In the genomic region with DNA sequence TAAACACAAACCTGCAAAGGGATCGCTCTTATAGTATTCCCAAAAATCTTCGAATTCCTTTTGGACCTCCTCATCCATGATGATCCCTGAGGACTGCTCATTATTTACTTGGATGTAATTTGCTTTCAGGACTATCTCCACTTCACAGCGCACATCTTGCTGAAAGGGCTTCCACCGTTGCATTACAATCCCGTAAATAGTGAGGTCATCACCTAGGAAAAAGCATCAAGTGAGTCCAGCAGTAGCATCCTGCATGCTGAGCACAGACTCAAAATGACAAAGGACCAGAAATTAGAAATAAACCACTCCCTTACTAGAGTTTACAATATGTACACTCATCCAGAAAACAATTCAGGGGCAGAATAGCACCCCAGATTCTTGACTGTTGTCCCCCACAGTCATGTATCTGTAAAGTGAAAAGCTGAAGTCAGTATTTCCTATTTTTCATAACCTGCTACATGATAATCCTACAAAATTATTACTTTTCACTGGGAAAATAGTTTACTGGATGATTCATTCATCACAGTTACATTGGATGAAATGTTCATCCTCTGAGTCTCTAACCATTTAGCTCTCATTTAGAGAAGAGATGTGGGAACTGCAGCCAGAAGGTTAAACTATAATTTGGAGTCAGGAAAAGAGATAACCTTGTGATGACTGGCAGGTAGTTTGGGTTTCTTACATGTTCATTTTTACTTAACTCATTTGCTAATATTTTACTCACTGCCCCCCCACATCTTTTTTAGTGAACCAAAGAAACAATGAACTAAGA, we compare ENCODE assay signal across 18 cellular contexts. TPM values are rescaled to one million over a fixed set of nuclear protein-coding genes. Genes with fewer than 3 reads are reported as not detected.
DNase-seq lines count a peak whose midpoint lies in the region; ATAC-seq and TF ChIP-seq lines count a peak whose summit lies in the region.
"Had no signal": no experiment of that assay in that cellular context is flagged by ENCODE, and none has a peak within 500 bp of the region (broad histone marks: within the 10 kb centered on the region; RNA-seq: fewer than 3 reads in every experiment).

No MANE protein-coding gene starts in this region.

- peaks cover 52% of the 10 kb centered on the region for H3K36me3 Mint-ChIP-seq in CD4-positive, CD25-positive, alpha-beta regulatory T cell

- no peaks in the 10 kb centered on the region for H3K4me1 ChIP-seq in CD4-positive, CD25-positive, alpha-beta regulatory T cell (ENCODE audit: control insufficient read depth, insufficient read depth, low read length, poor library complexity, severe bottlenecking)
- peaks cover 10% of the 10 kb centered on the region for H3K4me1 ChIP-seq in psoas muscle
- H3K4me1 ChIP-seq: Peyer's patch had no signal

- TF ChIP-seq CTCF in psoas muscle (IDR thresholded peaks at IDR 0.05), result no peak

- no peaks in the 10 kb centered on the region for H3K9me3 ChIP-seq in CD4-positive, CD25-positive, alpha-beta regulatory T cell (ENCODE audit: control insufficient read depth in 2 of 2, low read length in 2 of 2)
- no peaks in the 10 kb centered on the region for H3K9me3 ChIP-seq in psoas muscle
- H3K9me3 ChIP-seq: Peyer's patch had no signal

- H3K27ac Mint-ChIP-seq in CD4-positive, CD25-positive, alpha-beta regulatory T cell, result peak overlapping the region; percentile 0 to 39 (median 30)
- H3K27ac Mint-ChIP-seq: B cell had no signal

- H3K27me3 ChIP-seq in CD4-positive, CD25-positive, alpha-beta regulatory T cell (ENCODE audit: control insufficient read depth, insufficient read depth, low read length), result no peaks in the 10 kb centered on the region
- H3K27me3 ChIP-seq in psoas muscle (ENCODE audit: insufficient read depth in 3 of 3, low read length in 2 of 3), result no peaks in the 10 kb centered on the region
- H3K27me3 ChIP-seq: Peyer's patch had no signal

- DNase-seq in CD4-positive, CD25-positive, alpha-beta regulatory T cell, result no peak
- DNase-seq in ELR (ENCODE audit: low read depth) (peak; percentile 28), NCI-H748 (lab: John Stamatoyannopoulos, UW; ENCODE audit: unreplicated experiment) (peak; percentile 66), kidney tubule cell (ENCODE audit: low spot score) (peak; percentile 76), RKO (ENCODE audit: low spot score) (no peak), psoas muscle (no peak)
- DNase-seq: Calu3; CD4-positive, alpha-beta memory T cell; GDM1; Karpas-422; MM.1S; NCI-H1105; NCI-H1694; Peyer's patch; SHP77 treated with DMSO at 0.1 percent for 48 hours had no signal

- no peak overlapping the region for H3K4me3 Mint-ChIP-seq in CD4-positive, CD25-positive, alpha-beta regulatory T cell
- H3K4me3 Mint-ChIP-seq: B cell; CD4-positive, alpha-beta memory T cell had no signal

- intact Hi-C loops in psoas muscle (cut with DNase I), result no loop called here

- ATAC-seq in CD4-positive, CD25-positive, alpha-beta regulatory T cell (ENCODE audit: low read depth in 2 of 2), result no peak
- ATAC-seq in HG03571 (IDR thresholded peaks at IDR 0.05; ENCODE audit: unreplicated experiment) (no peak), psoas muscle (no peak)
- ATAC-seq: SK-N-SH treated with all-trans-retinoic acid at 6 μM for 48 hours had no signal

- H3K27me3 Mint-ChIP-seq in CD4-positive, CD25-positive, alpha-beta regulatory T cell, result no peaks in the 10 kb centered on the region
- H3K27me3 Mint-ChIP-seq: B cell; CD4-positive, alpha-beta memory T cell had no signal

- H3K9me3 Mint-ChIP-seq in CD4-positive, CD25-positive, alpha-beta regulatory T cell, result no peaks in the 10 kb centered on the region

- no peak overlapping the region for H3K27ac ChIP-seq in CD4-positive, CD25-positive, alpha-beta regulatory T cell (ENCODE audit: insufficient read depth, low read length, poor library complexity, severe bottlenecking)
- no peak overlapping the region for H3K27ac ChIP-seq in psoas muscle
- H3K27ac ChIP-seq: Peyer's patch had no signal

- H3K4me3 ChIP-seq in CD4-positive, CD25-positive, alpha-beta regulatory T cell (ENCODE audit: low read depth, low read length), result no peak overlapping the region
- H3K4me3 ChIP-seq in psoas muscle, result no peak overlapping the region
- H3K4me3 ChIP-seq: Peyer's patch had no signal

- 88 to 92% (median 90%) methylated on average over 5 of the region's 5 CpGs for WGBS in psoas muscle, 3 donors

- peaks cover 72% of the 10 kb centered on the region for H3K36me3 ChIP-seq in CD4-positive, CD25-positive, alpha-beta regulatory T cell (ENCODE audit: control insufficient read depth, insufficient read depth, low read length)
- peaks cover 21 to 96% of the 10 kb centered on the region in 2 donors for H3K36me3 ChIP-seq in psoas muscle (ENCODE audit: insufficient read depth in 1 of 2, low read depth in 1 of 2)

- peaks cover 4 to 28% (median 17%) of the 10 kb centered on the region in 4 donors for H3K4me1 Mint-ChIP-seq in CD4-positive, CD25-positive, alpha-beta regulatory T cell
- H3K4me1 Mint-ChIP-seq: B cell had no signal

RNA-seq across cellular contexts. Expression of a gene that starts 17.2 kb away (rescaled TPM):
- total RNA-seq in CD4-positive, CD25-positive, alpha-beta regulatory T cell, result 57.3 TPM
- 10 to 100 TPM; 18.5 to 24.2 (median 20.5) TPM for polyA plus RNA-seq in CD4-positive, CD25-positive, alpha-beta regulatory T cell
- 1 to 10 TPM; 4.6 to 5.6 (median 5.0) TPM for total RNA-seq in psoas muscle
- 1 to 10 TPM; 1.6 to 2.6 (median 2.4) TPM for polyA plus RNA-seq in psoas muscle

RNA-seq across cellular contexts. Expression of a gene that starts 23.8 kb away (rescaled TPM):
- total RNA-seq in CD4-positive, CD25-positive, alpha-beta regulatory T cell, result 30.2 TPM
- 10 to 100 TPM; 69.7 to 81.8 (median 71.8) TPM for polyA plus RNA-seq in CD4-positive, CD25-positive, alpha-beta regulatory T cell
- 10 to 100 TPM in 3 of 4 donors, 1 to 10 TPM in 1; 6.8 to 15.4 (median 12.1) TPM for total RNA-seq in psoas muscle
- 10 to 100 TPM in 1 of 3 donors, 1 to 10 TPM in 2; 5.3 to 22.1 (median 6.0) TPM for polyA plus RNA-seq in psoas muscle

Comparison
In these comparisons a context has a peak if more than half of its experiments do, and no peak if none do; other contexts are left out.
1. DNase-seq: peak in ELR (single experiment), NCI-H748 (single experiment) and kidney tubule cell (single experiment); none in CD4-positive, CD25-positive, alpha-beta regulatory T cell (0 of 3), RKO (single experiment) and psoas muscle (0 of 2).